ENCODE assay signal across 1 cellular context in the genomic region with DNA sequence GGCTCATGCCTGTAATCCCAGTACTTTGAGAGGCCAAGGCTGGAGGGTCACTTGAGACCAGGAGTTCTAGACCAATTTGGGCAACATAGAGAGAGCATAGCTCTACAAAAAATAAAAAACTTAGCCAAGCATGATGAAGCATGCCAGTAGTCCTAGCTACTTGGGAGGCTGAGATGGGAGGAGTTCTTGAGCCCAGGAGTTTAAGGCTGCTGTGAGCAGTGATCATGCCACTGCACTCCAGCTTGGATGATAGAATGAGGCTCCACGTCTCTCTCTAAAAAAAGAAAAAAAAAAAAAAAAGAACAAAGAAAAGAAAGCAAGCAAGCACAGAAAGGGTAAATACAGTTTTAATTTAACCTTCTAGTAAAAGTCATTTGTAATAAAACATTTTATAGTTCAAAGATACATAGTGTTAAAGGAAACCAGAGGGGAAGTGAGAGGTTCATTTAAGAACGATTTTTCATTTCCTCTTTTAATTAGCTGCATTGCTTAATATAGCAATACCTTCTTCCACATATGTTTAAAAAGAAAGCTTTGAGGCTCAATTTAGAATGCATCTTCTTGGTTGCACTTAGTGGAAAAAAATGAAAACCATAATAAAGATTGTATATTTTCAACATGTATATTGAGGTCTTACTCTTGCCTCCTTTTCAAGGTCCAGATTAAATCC.
TF ChIP-seq lines count a peak whose summit lies in the region.

No MANE protein-coding gene starts in this region.

TF ChIP-seq in HepG2, 621 proteins besides CTCF, POLR2A, EP300 and RAD21 (continued from another document):
- TF ChIP-seq, protein P1, sequence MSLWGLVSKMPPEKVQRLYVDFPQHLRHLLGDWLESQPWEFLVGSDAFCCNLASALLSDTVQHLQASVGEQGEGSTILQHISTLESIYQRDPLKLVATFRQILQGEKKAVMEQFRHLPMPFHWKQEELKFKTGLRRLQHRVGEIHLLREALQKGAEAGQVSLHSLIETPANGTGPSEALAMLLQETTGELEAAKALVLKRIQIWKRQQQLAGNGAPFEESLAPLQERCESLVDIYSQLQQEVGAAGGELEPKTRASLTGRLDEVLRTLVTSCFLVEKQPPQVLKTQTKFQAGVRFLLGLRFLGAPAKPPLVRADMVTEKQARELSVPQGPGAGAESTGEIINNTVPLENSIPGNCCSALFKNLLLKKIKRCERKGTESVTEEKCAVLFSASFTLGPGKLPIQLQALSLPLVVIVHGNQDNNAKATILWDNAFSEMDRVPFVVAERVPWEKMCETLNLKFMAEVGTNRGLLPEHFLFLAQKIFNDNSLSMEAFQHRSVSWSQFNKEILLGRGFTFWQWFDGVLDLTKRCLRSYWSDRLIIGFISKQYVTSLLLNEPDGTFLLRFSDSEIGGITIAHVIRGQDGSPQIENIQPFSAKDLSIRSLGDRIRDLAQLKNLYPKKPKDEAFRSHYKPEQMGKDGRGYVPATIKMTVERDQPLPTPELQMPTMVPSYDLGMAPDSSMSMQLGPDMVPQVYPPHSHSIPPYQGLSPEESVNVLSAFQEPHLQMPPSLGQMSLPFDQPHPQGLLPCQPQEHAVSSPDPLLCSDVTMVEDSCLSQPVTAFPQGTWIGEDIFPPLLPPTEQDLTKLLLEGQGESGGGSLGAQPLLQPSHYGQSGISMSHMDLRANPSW (CRISPR knock-in tag; IDR thresholded peaks at IDR 0.05; ENCODE audit: borderline replicate concordance) = no peak
- TF ChIP-seq TBX2 (CRISPR knock-in tag; IDR thresholded peaks at IDR 0.05; ENCODE audit: borderline replicate concordance) = no peak
- TF ChIP-seq, protein P2, sequence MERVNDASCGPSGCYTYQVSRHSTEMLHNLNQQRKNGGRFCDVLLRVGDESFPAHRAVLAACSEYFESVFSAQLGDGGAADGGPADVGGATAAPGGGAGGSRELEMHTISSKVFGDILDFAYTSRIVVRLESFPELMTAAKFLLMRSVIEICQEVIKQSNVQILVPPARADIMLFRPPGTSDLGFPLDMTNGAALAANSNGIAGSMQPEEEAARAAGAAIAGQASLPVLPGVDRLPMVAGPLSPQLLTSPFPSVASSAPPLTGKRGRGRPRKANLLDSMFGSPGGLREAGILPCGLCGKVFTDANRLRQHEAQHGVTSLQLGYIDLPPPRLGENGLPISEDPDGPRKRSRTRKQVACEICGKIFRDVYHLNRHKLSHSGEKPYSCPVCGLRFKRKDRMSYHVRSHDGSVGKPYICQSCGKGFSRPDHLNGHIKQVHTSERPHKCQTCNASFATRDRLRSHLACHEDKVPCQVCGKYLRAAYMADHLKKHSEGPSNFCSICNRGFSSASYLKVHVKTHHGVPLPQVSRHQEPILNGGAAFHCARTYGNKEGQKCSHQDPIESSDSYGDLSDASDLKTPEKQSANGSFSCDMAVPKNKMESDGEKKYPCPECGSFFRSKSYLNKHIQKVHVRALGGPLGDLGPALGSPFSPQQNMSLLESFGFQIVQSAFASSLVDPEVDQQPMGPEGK (CRISPR knock-in tag; IDR thresholded peaks at IDR 0.05) = no peak
- TF ChIP-seq ZSCAN12 (CRISPR knock-in tag; IDR thresholded peaks at IDR 0.05) = no peak
- TF ChIP-seq RFX1 (IDR thresholded peaks at IDR 0.05) = no peak
- TF ChIP-seq PCBP2 (optimal IDR thresholded peaks at IDR 0.05; ENCODE audit: low read depth, low read length, poor library complexity, severe bottlenecking) = no peak
- TF ChIP-seq KAT7 (CRISPR knock-in tag; IDR thresholded peaks at IDR 0.05; ENCODE audit: borderline replicate concordance) = no peak
- TF ChIP-seq THYN1 (CRISPR knock-in tag; IDR thresholded peaks at IDR 0.05; ENCODE audit: borderline replicate concordance, low read depth) = no peak
- no peak for TF ChIP-seq ZNF33B (CRISPR knock-in tag; IDR thresholded peaks at IDR 0.05)
- TF ChIP-seq ZEB1 (IDR thresholded peaks at IDR 0.05; ENCODE audit: insufficient replicate concordance, low read depth) = no peak
- TF ChIP-seq HNRNPL (IDR thresholded peaks at IDR 0.05; ENCODE audit: low read depth, low read length) = no peak
- no peak for TF ChIP-seq MED1 (CRISPR knock-in tag; IDR thresholded peaks at IDR 0.05)
- TF ChIP-seq ZSCAN9 (CRISPR knock-in tag; IDR thresholded peaks at IDR 0.05; ENCODE audit: borderline replicate concordance) = no peak
- TF ChIP-seq CHD2 (IDR thresholded peaks at IDR 0.05; ENCODE audit: low read depth, low read length) = no peak
TF ChIP-seq in HepG2: peak in this region for 0.
